ENCODE assay signal across 8 cellular contexts in the genomic region with DNA sequence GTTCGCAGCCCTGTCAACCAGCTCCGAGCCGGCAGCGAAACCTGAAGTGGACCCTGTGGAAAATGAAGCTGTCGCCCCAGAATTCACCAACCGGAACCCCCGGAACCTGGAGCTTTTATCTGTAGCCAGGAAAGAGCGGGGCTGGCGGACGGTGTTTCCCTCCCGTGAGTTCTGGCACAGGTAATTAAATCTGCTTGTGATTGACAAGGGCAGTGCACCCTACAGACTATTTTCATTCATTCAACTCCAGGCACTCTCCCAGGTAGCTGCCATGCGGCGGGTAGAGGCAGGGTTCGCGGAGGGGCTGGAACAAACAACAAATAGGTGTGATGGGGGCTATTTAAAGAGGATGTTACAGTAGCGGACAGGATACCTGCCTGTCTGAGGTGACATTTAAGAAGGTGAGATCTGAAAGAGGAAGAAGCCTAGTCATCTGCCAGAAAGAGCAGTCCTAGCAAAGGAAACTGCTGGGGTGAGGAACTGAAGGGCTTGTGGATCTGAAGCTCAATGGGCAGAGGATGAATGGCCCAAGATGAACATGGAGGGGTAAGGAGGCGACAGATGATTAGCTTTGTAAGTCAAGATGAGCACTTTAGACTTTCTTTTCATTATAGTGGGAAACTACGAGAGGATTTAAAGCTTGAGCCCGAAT. TPM values are rescaled to one million over a fixed set of nuclear protein-coding genes. Genes with fewer than 3 reads are reported as not detected.
A peak's percentile ranks its signal among the peaks of the same experiment; 100 is the strongest.
DNase-seq lines count a peak whose midpoint lies in the region; ATAC-seq and TF ChIP-seq lines count a peak whose summit lies in the region.

No MANE protein-coding gene starts in this region.

- H3K9me3 Mint-ChIP-seq in natural killer cell = no peaks in the 10 kb centered on the region

- no peaks in the 10 kb centered on the region for H3K27me3 Mint-ChIP-seq in natural killer cell (ENCODE audit: low read depth in 2 of 2)

- peak overlapping the region; percentile 99 for H3K4me3 Mint-ChIP-seq in natural killer cell

- peaks cover 0 to 27% of the 10 kb centered on the region in 2 donors for H3K36me3 ChIP-seq in duodenal mucosa (ENCODE audit: control insufficient read depth in 1 of 2, insufficient read depth in 2 of 2, low read length in 2 of 2)

- peaks cover 13% of the 10 kb centered on the region for H3K36me3 Mint-ChIP-seq in natural killer cell

- H3K9ac ChIP-seq in duodenal mucosa (ENCODE audit: low read depth in 1 of 2, low read length in 2 of 2) = peak overlapping the region; percentile 96 to 97

- H3K27ac Mint-ChIP-seq in natural killer cell = peak overlapping the region; percentile 95 to 98

- no peaks in the 10 kb centered on the region for H3K27me3 ChIP-seq in duodenal mucosa (ENCODE audit: control insufficient read depth in 1 of 2, insufficient read depth in 2 of 2, low read length in 2 of 2)

- H3K27ac ChIP-seq in duodenal mucosa (ENCODE audit: low read depth, low read length) = peak overlapping the region; percentile 98

- ATAC-seq in natural killer cell (no peak), omental fat pad (ENCODE audit: low FRiP score) (no peak), HG02588 (IDR thresholded peaks at IDR 0.05; ENCODE audit: unreplicated experiment) (no peak)

- intact Hi-C loops in natural killer cell (cut with micrococcal nuclease) = loop anchor here (1.0 to 2.0 kb wide), 2 partner anchors 65 to 188 kb away; no protein-coding TSS in a partner anchor

- DNase-seq in NCI-H82 (lab: John Stamatoyannopoulos, UW) = peak; percentile 47
- DNase-seq in NCI-H82 treated with DMSO at 0.1 percent for 48 hours (lab: John Stamatoyannopoulos, UW; ENCODE audit: unreplicated experiment) = no peak
- peak; percentile 27 for DNase-seq in OCI-M1 (lab: John Stamatoyannopoulos, UW)
- no peak for DNase-seq in natural killer cell
- no peak for DNase-seq in omental fat pad (ENCODE audit: low spot score)
- no peak for DNase-seq in NCI-H2081 treated with DMSO at 0.1 percent for 48 hours (lab: John Stamatoyannopoulos, UW)

- H3K9me3 ChIP-seq in duodenal mucosa (ENCODE audit: control insufficient read depth in 1 of 2, low read length in 2 of 2) = no peaks in the 10 kb centered on the region

- peaks cover 55 to 62% of the 10 kb centered on the region in 2 donors for H3K4me1 Mint-ChIP-seq in natural killer cell

- TF ChIP-seq CTCF in natural killer cell (IDR thresholded peaks at IDR 0.05) (no peak), omental fat pad (IDR thresholded peaks at IDR 0.05) (no peak)

- peak overlapping the region; percentile 94 to 99 for H3K4me3 ChIP-seq in duodenal mucosa (ENCODE audit: low read depth in 1 of 2, low read length in 2 of 2)

- peaks cover 34 to 43% of the 10 kb centered on the region in 2 donors for H3K4me1 ChIP-seq in duodenal mucosa (ENCODE audit: control insufficient read depth in 1 of 2, insufficient read depth in 2 of 2, low read length in 2 of 2)

RNA-seq across cellular contexts. Expression of gene MRPL18, which starts 0.8 kb away (rescaled TPM):
- total RNA-seq in natural killer cell (10 to 100 TPM; 22.3 to 29.6 (median 22.6) TPM), omental fat pad (10 to 100 TPM; 37.2 to 87.6 (median 60.3) TPM)

RNA-seq across cellular contexts. Expression of gene TCP1, which starts 1.7 kb away (rescaled TPM):
- total RNA-seq in natural killer cell (100 to 1,000 TPM; 192 to 230 (median 218) TPM), omental fat pad (100 to 1,000 TPM; 146 to 248 (median 192) TPM)

RNA-seq across cellular contexts. Expression of gene PNLDC1, which starts 9.0 kb away (rescaled TPM):
- under 1 TPM in 1 of 3 donors, not detected in 2; 0.19 TPM for total RNA-seq in natural killer cell
- total RNA-seq in omental fat pad = under 1 TPM in 1 of 4 donors, not detected in 3; 0.37 TPM

RNA-seq across cellular contexts. Expression of gene ACAT2, which starts 29.2 kb away (rescaled TPM):
- total RNA-seq in natural killer cell (10 to 100 TPM; 21.7 to 31.7 (median 26.5) TPM), omental fat pad (10 to 100 TPM in 1 of 4 donors, 1 to 10 TPM in 3; 4.6 to 15.1 (median 6.5) TPM)

Comparison
In these comparisons a context has a peak if more than half of its experiments do, and no peak if none do; other contexts are left out.
1. DNase-seq: peak in NCI-H82 (single experiment) and OCI-M1 (single experiment); none in NCI-H82 treated with DMSO at 0.1 percent for 48 hours (single experiment), natural killer cell (single experiment), omental fat pad (single experiment) and NCI-H2081 treated with DMSO at 0.1 percent for 48 hours (single experiment).